Comparison of ENCODE assay signal across 35 cellular contexts in the genomic region with DNA sequence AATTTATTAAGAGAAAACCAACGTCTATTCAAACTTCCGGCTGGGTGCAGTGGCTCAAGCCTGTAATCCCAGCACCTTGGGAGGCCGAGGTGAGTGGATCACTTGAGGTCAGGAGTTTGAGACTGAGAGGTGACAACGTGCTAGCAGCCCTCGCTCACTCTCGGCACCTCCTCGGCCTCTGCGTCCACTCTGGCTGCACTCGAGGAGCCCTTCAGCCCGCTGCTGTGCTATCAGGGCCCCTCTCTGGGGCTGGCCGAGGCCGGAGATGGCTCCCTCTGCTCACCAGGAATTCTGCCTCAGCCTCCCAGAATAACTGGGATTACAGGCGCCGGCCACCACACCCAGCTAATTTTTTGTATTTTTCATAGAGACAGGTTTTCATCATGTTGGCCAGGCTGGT. TPM values are rescaled to one million over a fixed set of nuclear protein-coding genes. Genes with fewer than 3 reads are reported as not detected.
A peak's percentile ranks its signal among the peaks of the same experiment; 100 is the strongest.
DNase-seq lines count a peak whose midpoint lies in the region; ATAC-seq, FAIRE-seq and TF ChIP-seq lines count a peak whose summit lies in the region.
"Had no signal": no experiment of that assay in that cellular context is flagged by ENCODE, and none has a peak within 500 bp of the region (broad histone marks: within the 10 kb centered on the region; RNA-seq: fewer than 3 reads in every experiment).

No MANE protein-coding gene starts in this region.

- BruUV-seq in K562 (replicated peaks; lab: Mats Ljungman, UMichigan), result no TSS peak

- intact Hi-C loops in activated CD4-positive, alpha-beta T cell treated with anti-CD3 and anti-CD28 coated beads, Interleukin-2, amount 10 ng/mL, durations not matched to agents 24 days and 14 days (cut with micrococcal nuclease), result no loop called here
- intact Hi-C loops in Right ventricle myocardium inferior (cut with DNase I), result no loop called here
- intact Hi-C loops in cardiac septum (cut with DNase I), result no loop called here
- intact Hi-C loops in K562 (cut with micrococcal nuclease), result no loop called here

- H3K9ac ChIP-seq in K562 (ENCODE audit: insufficient read depth in 1 of 2, low read depth in 2 of 2, low read length in 2 of 2), result no peak overlapping the region; a peak in 1 of 4 replicates
- H3K9ac ChIP-seq: BLaER1; BLaER1 treated with 17β-estradiol and CSF1 and Interleukin-3, amounts not matched to agents 10 nM and 100 nM had no signal

- in situ Hi-C loops in K562 (cut with MboI), result no loop called here

- WGBS in K562 (ENCODE audit: insufficient coverage, low coverage, missing lambda C conversion rate), result 25% methylated on average over 13 of the region's 14 CpGs

- no peak overlapping the region for H3K4me3 ChIP-seq in K562
- H3K4me3 ChIP-seq: A549; BLaER1; BLaER1 treated with 17β-estradiol and CSF1 and Interleukin-3, amounts not matched to agents 10 nM and 100 nM had no signal

- CTCF ChIA-PET in K562 (lab: Yijun Ruan, JAX; ENCODE audit: low intra/inter-chr PET ratio), result no interaction called here

- no peaks in the 10 kb centered on the region for H3K9me3 ChIP-seq in K562 (replicated peaks; ENCODE audit: control insufficient read depth, insufficient read depth, low read depth, low read length)
- H3K9me3 ChIP-seq: A549; BE2C; BLaER1; BLaER1 treated with 17β-estradiol and CSF1 and Interleukin-3, amounts not matched to agents 10 nM and 100 nM; Caco-2 had no signal

- no peak for TF ChIP-seq EP300 in K562 (IDR thresholded peaks at IDR 0.05; ENCODE audit: low read length)

- TF ChIP-seq CTCF in K562 (IDR thresholded peaks at IDR 0.05 in 2 of 3, conservative IDR thresholded peaks at IDR 0.05 in 1 of 3; ENCODE audit: insufficient read depth in 2 of 3, low read depth in 1 of 3, low read length in 3 of 3), result no peak

- no peaks in the 10 kb centered on the region for H3K36me3 Mint-ChIP-seq in activated CD4-positive, alpha-beta T cell treated with anti-CD3 and anti-CD28 coated beads, Interleukin-2, amount 10 ng/mL, durations not matched to agents 24 days and 14 days (ENCODE audit: low read depth)
- H3K36me3 Mint-ChIP-seq: CD14-positive monocyte; CD4-positive, alpha-beta memory T cell; CD4-positive, CD25-positive, alpha-beta regulatory T cell; CD8-positive, alpha-beta memory T cell; CD8-positive, alpha-beta T cell had no signal

- H3K9me3 Mint-ChIP-seq in activated CD4-positive, alpha-beta T cell treated with anti-CD3 and anti-CD28 coated beads, Interleukin-2, amount 10 ng/mL, durations not matched to agents 24 days and 14 days, result no peaks in the 10 kb centered on the region
- H3K9me3 Mint-ChIP-seq: CD4-positive, alpha-beta T cell; CD8-positive, alpha-beta memory T cell; CD8-positive, alpha-beta T cell had no signal

- peak overlapping the region; percentile 32; the same call in 1 of the 2 replicates for H3K4me2 ChIP-seq in K562 (ENCODE audit: insufficient read depth, low read length)
- H3K4me2 ChIP-seq: A549; BLaER1; BLaER1 treated with 17β-estradiol and CSF1 and Interleukin-3, amounts not matched to agents 10 nM and 100 nM had no signal

- H3K27ac Mint-ChIP-seq in activated CD4-positive, alpha-beta T cell treated with anti-CD3 and anti-CD28 coated beads, Interleukin-2, amount 10 ng/mL, durations not matched to agents 24 days and 14 days, result no peak overlapping the region
- H3K27ac Mint-ChIP-seq: B cell; CD14-positive monocyte; CD4-positive, alpha-beta memory T cell; CD4-positive, alpha-beta T cell; CD4-positive, CD25-positive, alpha-beta regulatory T cell; CD8-positive, alpha-beta memory T cell; CD8-positive, alpha-beta T cell had no signal

- H3K27me3 ChIP-seq in K562 (ENCODE audit: control insufficient read depth in 2 of 2, insufficient read depth in 2 of 2, low read length in 2 of 2), result peaks cover under 1 to 5% of the 10 kb centered on the region in 2 experiments; a peak in 2 of 5 replicates
- H3K27me3 ChIP-seq: BE2C; BLaER1; BLaER1 treated with 17β-estradiol and CSF1 and Interleukin-3, amounts not matched to agents 10 nM and 100 nM had no signal

- H2AFZ ChIP-seq in K562 (ENCODE audit: low read depth, low read length), result peak overlapping the region; percentile 65

- peak; percentile 42 for DNase-seq in activated CD4-positive, alpha-beta T cell treated with anti-CD3 and anti-CD28 coated beads, Interleukin-2, amount 10 ng/mL, durations not matched to agents 24 days and 14 days
- no peak for DNase-seq in activated CD4-positive, alpha-beta T cell treated with anti-CD3 and anti-CD28 coated beads for 4 hours
- DNase-seq in Right ventricle myocardium inferior (ENCODE audit: missing footprints) (peak; percentile 68), cardiac septum (ENCODE audit: low spot score) (no peak), K562 (ENCODE audit: extremely low read depth in 1 of 4, low spot score in 3 of 4) (no peak), SIG-M5 treated with dmso at 0.1 percent for 504 hours (lab: John Stamatoyannopoulos, UW; ENCODE audit: unreplicated experiment) (no peak)
- DNase-seq: 8988T; ACHN; AML-193; BE2C; C1 segment of cervical spinal cord; Caco-2; Calu3; CD4-positive, alpha-beta memory T cell; CD4-positive, alpha-beta T cell; CD4-positive, CD25-positive, alpha-beta regulatory T cell; CD8-positive, alpha-beta memory T cell; CD8-positive, alpha-beta T cell; COR-L47; DMS 273 treated with DMSO at 0.1 percent for 48 hours; DMS153; DMS53; DMS79; DMS79 treated with DMSO at 0.1 percent for 48 hours; DND-41; EL had no signal

- H3K4me3 Mint-ChIP-seq in activated CD4-positive, alpha-beta T cell treated with anti-CD3 and anti-CD28 coated beads, Interleukin-2, amount 10 ng/mL, durations not matched to agents 24 days and 14 days, result no peak overlapping the region
- H3K4me3 Mint-ChIP-seq: B cell; CD14-positive monocyte; CD4-positive, alpha-beta memory T cell; CD4-positive, alpha-beta T cell; CD4-positive, CD25-positive, alpha-beta regulatory T cell; CD8-positive, alpha-beta memory T cell; CD8-positive, alpha-beta T cell had no signal

- peaks cover 2% of the 10 kb centered on the region for H3K4me1 Mint-ChIP-seq in activated CD4-positive, alpha-beta T cell treated with anti-CD3 and anti-CD28 coated beads, Interleukin-2, amount 10 ng/mL, durations not matched to agents 24 days and 14 days
- H3K4me1 Mint-ChIP-seq: CD14-positive monocyte; CD4-positive, alpha-beta memory T cell; CD4-positive, CD25-positive, alpha-beta regulatory T cell; CD8-positive, alpha-beta memory T cell had no signal

- no peak for FAIRE-seq in K562 (lab: Jason Lieb, UNC)
- FAIRE-seq: A204.1, A549, D721Med had no signal

- ATAC-seq in Right ventricle myocardium inferior (no peak), K562 (peak; percentile 64; the same call in 2 of the 3 replicates)
- ATAC-seq: A549; CD8-positive, alpha-beta T cell had no signal

- no peak overlapping the region for H3K27ac ChIP-seq in K562 (ENCODE audit: extremely low read depth, low read depth, low read length)
- H3K27ac ChIP-seq: 22Rv1; A549; BLaER1; BLaER1 treated with 17β-estradiol and CSF1 and Interleukin-3, amounts not matched to agents 10 nM and 100 nM; C4-2B had no signal

- H3K27me3 Mint-ChIP-seq in activated CD4-positive, alpha-beta T cell treated with anti-CD3 and anti-CD28 coated beads, Interleukin-2, amount 10 ng/mL, durations not matched to agents 24 days and 14 days, result no peaks in the 10 kb centered on the region
- H3K27me3 Mint-ChIP-seq: B cell; CD4-positive, alpha-beta memory T cell; CD4-positive, alpha-beta T cell; CD4-positive, CD25-positive, alpha-beta regulatory T cell; CD8-positive, alpha-beta memory T cell had no signal

- no peak for TF ChIP-seq RAD21 in K562 (CRISPR knock-in tag; conservative IDR thresholded peaks at IDR 0.05 in 1 of 2, IDR thresholded peaks at IDR 0.05 in 1 of 2)

- H3K79me2 ChIP-seq in K562 (ENCODE audit: control insufficient read depth, insufficient read depth, low read length), result no peaks in the 10 kb centered on the region

- H3K4me1 ChIP-seq in K562 (replicated peaks in 1 of 2; ENCODE audit: control insufficient read depth in 2 of 2, insufficient read depth in 2 of 2, low read length in 2 of 2), result peaks cover 0 to 5% of the 10 kb centered on the region in 2 experiments; a peak in 3 of 5 replicates
- H3K4me1 ChIP-seq: A549; BE2C; BLaER1; BLaER1 treated with 17β-estradiol and CSF1 and Interleukin-3, amounts not matched to agents 10 nM and 100 nM; Caco-2 had no signal

- no peaks in the 10 kb centered on the region for H4K20me1 ChIP-seq in K562 (replicated peaks; ENCODE audit: control insufficient read depth, insufficient read depth, low read length)
- H4K20me1 ChIP-seq: BLaER1; BLaER1 treated with 17β-estradiol and CSF1 and Interleukin-3, amounts not matched to agents 10 nM and 100 nM had no signal

- H3K9me1 ChIP-seq in K562 (ENCODE audit: control insufficient read depth, insufficient read depth, low read length), result no peaks in the 10 kb centered on the region

- POLR2A ChIA-PET in K562 (lab: Yijun Ruan, JAX), result no interaction called here

- H3K36me3 ChIP-seq in K562 (ENCODE audit: control insufficient read depth, insufficient read depth, low read length), result no peaks in the 10 kb centered on the region
- H3K36me3 ChIP-seq: BE2C; BLaER1; BLaER1 treated with 17β-estradiol and CSF1 and Interleukin-3, amounts not matched to agents 10 nM and 100 nM had no signal

- no peak for TF ChIP-seq POLR2A in K562 (conservative IDR thresholded peaks at IDR 0.05)

TF ChIP-seq in K562, 482 proteins besides CTCF, POLR2A, EP300 and RAD21 (continues in another document):
- TF ChIP-seq SREBF1 (IDR thresholded peaks at IDR 0.05; ENCODE audit: borderline replicate concordance, low read depth, low read length) (no peak), CHD2 (IDR thresholded peaks at IDR 0.05; ENCODE audit: low read depth, low read length) (no peak)

RNA-seq across cellular contexts. Expression of a gene that starts 58.7 kb away (rescaled TPM):
- total RNA-seq in activated CD4-positive, alpha-beta T cell treated with anti-CD3 and anti-CD28 coated beads, Interleukin-2, amount 10 ng/mL, durations not matched to agents 24 days and 14 days, result 12.9 and 14.2 TPM in 2 replicates
- total RNA-seq in Right ventricle myocardium inferior, result 12.9 TPM
- 16.3 TPM for total RNA-seq in cardiac septum
- 2.4 and 8.4 TPM in 2 replicates for total RNA-seq in K562 (2011; cell fraction: chromatin; rRNA removed; ENCODE audit: low replicate concordance)
- total RNA-seq in K562 (2011; cell fraction: nucleolus; rRNA removed), result 1.5 and 2.6 TPM in 2 replicates
- 2.9 and 5.5 TPM in 2 replicates for total RNA-seq in K562 (2011; cell fraction: nucleoplasm; rRNA removed)
- total RNA-seq in K562 (2014; rRNA removed), result 2.3 and 2.4 TPM in 2 replicates
- 3.1 and 3.7 TPM in 2 replicates for total RNA-seq in K562 (2014; rRNA removed; fragmentation: Illumina TruSeq; extraction: Trizol)
- 4.4 and 4.7 TPM in 2 replicates for total RNA-seq in K562 (2015; rRNA removed; fragmentation: Illumina TruSeq; extraction: Trizol)
- 3.9 and 4.4 TPM in 2 replicates for total RNA-seq in K562 (2021)
- 4.9 and 6.9 TPM in 2 replicates for polyA plus RNA-seq in K562 (2011; rRNA removed)
- polyA plus RNA-seq in K562 (2011; cell fraction: cytosol; rRNA removed), result 3.2 and 4.0 TPM in 2 replicates
- polyA plus RNA-seq in K562 (2011; cell fraction: nucleus; rRNA removed), result 2.8 and 2.9 TPM in 2 replicates
- 1.4 and 1.6 TPM in 2 replicates for polyA plus RNA-seq in K562 (2012)
- 2.9 and 3.1 TPM in 2 replicates for polyA plus RNA-seq in K562 (2014; fragmentation: Illumina TruSeq; extraction: Trizol)
- 1 to 10 TPM; 1.4 to 1.7 TPM for polyA plus RNA-seq in K562 (2014; fragmentation: Nextera tagmentation; extraction: Ambion mirVana)
- 2.1 and 3.1 TPM in 2 replicates for polyA plus RNA-seq in K562 (2014; rRNA removed)
- polyA minus RNA-seq in K562 (2011; rRNA and poly(A)+ RNA removed), result 14.1 and 15.5 TPM in 2 replicates
- polyA minus RNA-seq in K562 (2011; cell fraction: cytosol; rRNA and poly(A)+ RNA removed), result 4.2 and 5.3 TPM in 2 replicates
- 2.8 and 4.8 TPM in 2 replicates for polyA minus RNA-seq in K562 (2011; cell fraction: nucleus; rRNA and poly(A)+ RNA removed)

Comparison
In these comparisons a context has a peak if more than half of its experiments do, and no peak if none do; other contexts are left out.
1. DNase-seq: peak in activated CD4-positive, alpha-beta T cell treated with anti-CD3 and anti-CD28 coated beads, Interleukin-2, amount 10 ng/mL, durations not matched to agents 24 days and 14 days (single experiment) and Right ventricle myocardium inferior (single experiment); none in activated CD4-positive, alpha-beta T cell treated with anti-CD3 and anti-CD28 coated beads for 4 hours (0 of 2), cardiac septum (single experiment), K562 (0 of 4) and SIG-M5 treated with dmso at 0.1 percent for 504 hours (single experiment).